ENCODE assay signal across 8 cellular contexts in genomic region chr14:96390965-96391292, GRCh38. TPM values are rescaled to one million over a fixed set of nuclear protein-coding genes. Genes with fewer than 3 reads are reported as not detected.
DNase-seq lines count a peak whose midpoint lies in the region; ATAC-seq and TF ChIP-seq lines count a peak whose summit lies in the region.

No MANE protein-coding gene starts in this region.

- TF ChIP-seq POLR2A in suprapubic skin (IDR thresholded peaks at IDR 0.05), result no peak

- H3K27ac ChIP-seq in left lung, result peak overlapping the region in 1 of 2 donors; percentile 64
- H3K27ac ChIP-seq in suprapubic skin, result peak overlapping the region; percentile 63

- H3K27me3 Mint-ChIP-seq in T-helper 2 cell treated with Interferon-gamma antibody and Interleukin-4, amounts not matched to agents 5 μg/mL and 100 μg/mL, for 36 hours (ENCODE audit: low read depth), result peaks cover 9% of the 10 kb centered on the region

- H3K4me1 Mint-ChIP-seq in T-helper 2 cell treated with Interferon-gamma antibody and Interleukin-4, amounts not matched to agents 5 μg/mL and 100 μg/mL, for 36 hours (ENCODE audit: low read depth), result peaks cover 9% of the 10 kb centered on the region

- 6% methylated on average over 13 of the region's 13 CpGs for WGBS in suprapubic skin

- no peak for TF ChIP-seq EP300 in suprapubic skin (IDR thresholded peaks at IDR 0.05)

- no peaks in the 10 kb centered on the region for H3K9me3 ChIP-seq in adipocyte (ENCODE audit: control insufficient read depth, low read length)
- no peaks in the 10 kb centered on the region for H3K9me3 ChIP-seq in left lung
- H3K9me3 ChIP-seq in suprapubic skin, result no peaks in the 10 kb centered on the region

- H3K9ac ChIP-seq in adipocyte (ENCODE audit: low read length), result peak overlapping the region; percentile 76

- H3K4me3 ChIP-seq in adipocyte (ENCODE audit: low read length) (peak overlapping the region; percentile 84), left lung (peak overlapping the region; percentile 57 to 63), suprapubic skin (peak overlapping the region; percentile 85)

- no peaks in the 10 kb centered on the region for H3K36me3 Mint-ChIP-seq in T-helper 2 cell treated with Interferon-gamma antibody and Interleukin-4, amounts not matched to agents 5 μg/mL and 100 μg/mL, for 36 hours (ENCODE audit: low read depth)

- H3K4me3 Mint-ChIP-seq in T-helper 2 cell treated with Interferon-gamma antibody and Interleukin-4, amounts not matched to agents 5 μg/mL and 100 μg/mL, for 36 hours, result peak overlapping the region; percentile 88

- no peak for DNase-seq in T-helper 2 cell treated with Interferon-gamma antibody and Interleukin-4, amounts not matched to agents 5 μg/mL and 100 μg/mL, for 36 hours (ENCODE audit: low spot score)
- DNase-seq in T-helper 2 cell (no peak), adipocyte (ENCODE audit: low read depth) (no peak), left lung (no peak), suprapubic skin (ENCODE audit: low spot score in 2 of 2) (no peak), SKM-1 treated with dmso at 0.1 percent for 144 hours (lab: John Stamatoyannopoulos, UW; ENCODE audit: unreplicated experiment) (no peak)
- DNase-seq in stimulated activated naive CD4-positive, alpha-beta T cell treated with Interleukin-2 at 50 U/mL for 16 hours (lab: John Stamatoyannopoulos, UW), result no peak

- intact Hi-C loops in left lung (cut with DNase I), result no loop called here

- H3K27ac Mint-ChIP-seq in T-helper 2 cell treated with Interferon-gamma antibody and Interleukin-4, amounts not matched to agents 5 μg/mL and 100 μg/mL, for 36 hours, result peak overlapping the region; percentile 67

- ATAC-seq in left lung, result no peak
- ATAC-seq in HG02798 (IDR thresholded peaks at IDR 0.05; ENCODE audit: poor library complexity, unreplicated experiment), result no peak

- TF ChIP-seq CTCF in left lung (IDR thresholded peaks at IDR 0.05) (no peak), suprapubic skin (IDR thresholded peaks at IDR 0.05) (no peak)

- H3K36me3 ChIP-seq in adipocyte (ENCODE audit: control insufficient read depth, insufficient read depth, low read length, severe bottlenecking), result peaks cover 6% of the 10 kb centered on the region
- peaks cover 0 to 8% of the 10 kb centered on the region in 2 donors for H3K36me3 ChIP-seq in left lung
- peaks cover 3% of the 10 kb centered on the region for H3K36me3 ChIP-seq in suprapubic skin

- H3K27me3 ChIP-seq in adipocyte (replicated peaks; ENCODE audit: control insufficient read depth, insufficient read depth, low read length) (no peaks in the 10 kb centered on the region), left lung (peaks cover 0 to 29% of the 10 kb centered on the region in 2 donors), suprapubic skin (no peaks in the 10 kb centered on the region)

- no peaks in the 10 kb centered on the region for H3K9me3 Mint-ChIP-seq in T-helper 2 cell treated with Interferon-gamma antibody and Interleukin-4, amounts not matched to agents 5 μg/mL and 100 μg/mL, for 36 hours

- H3K4me1 ChIP-seq in adipocyte (ENCODE audit: control insufficient read depth, insufficient read depth, low read length) (peaks cover 12% of the 10 kb centered on the region), left lung (peaks cover 5 to 16% of the 10 kb centered on the region in 2 donors), suprapubic skin (peaks cover 17% of the 10 kb centered on the region)

RNA-seq across cellular contexts. Expression of gene AK7, which starts 1.0 kb away (rescaled TPM):
- 1 to 10 TPM; 3.4 to 7.3 TPM for total RNA-seq in left lung
- total RNA-seq in suprapubic skin, result 10 to 100 TPM in 3 of 4 donors, 1 to 10 TPM in 1; 7.4 to 14.3 (median 12.0) TPM

RNA-seq across cellular contexts. Expression of gene GSKIP, which starts 27.6 kb away (rescaled TPM):
- 10 to 100 TPM; 19.6 to 22.2 TPM for total RNA-seq in left lung
- total RNA-seq in suprapubic skin, result 10 to 100 TPM in 3 of 4 donors, 1 to 10 TPM in 1; 7.9 to 50.1 (median 24.7) TPM

RNA-seq across cellular contexts. Expression of gene ATG2B, which starts 27.8 kb away (rescaled TPM):
- total RNA-seq in left lung (10 to 100 TPM; 19.5 to 21.1 TPM), suprapubic skin (100 to 1,000 TPM in 1 of 4 donors, 10 to 100 TPM in 3; 24.6 to 103 (median 42.8) TPM)
